In the genomic region with DNA sequence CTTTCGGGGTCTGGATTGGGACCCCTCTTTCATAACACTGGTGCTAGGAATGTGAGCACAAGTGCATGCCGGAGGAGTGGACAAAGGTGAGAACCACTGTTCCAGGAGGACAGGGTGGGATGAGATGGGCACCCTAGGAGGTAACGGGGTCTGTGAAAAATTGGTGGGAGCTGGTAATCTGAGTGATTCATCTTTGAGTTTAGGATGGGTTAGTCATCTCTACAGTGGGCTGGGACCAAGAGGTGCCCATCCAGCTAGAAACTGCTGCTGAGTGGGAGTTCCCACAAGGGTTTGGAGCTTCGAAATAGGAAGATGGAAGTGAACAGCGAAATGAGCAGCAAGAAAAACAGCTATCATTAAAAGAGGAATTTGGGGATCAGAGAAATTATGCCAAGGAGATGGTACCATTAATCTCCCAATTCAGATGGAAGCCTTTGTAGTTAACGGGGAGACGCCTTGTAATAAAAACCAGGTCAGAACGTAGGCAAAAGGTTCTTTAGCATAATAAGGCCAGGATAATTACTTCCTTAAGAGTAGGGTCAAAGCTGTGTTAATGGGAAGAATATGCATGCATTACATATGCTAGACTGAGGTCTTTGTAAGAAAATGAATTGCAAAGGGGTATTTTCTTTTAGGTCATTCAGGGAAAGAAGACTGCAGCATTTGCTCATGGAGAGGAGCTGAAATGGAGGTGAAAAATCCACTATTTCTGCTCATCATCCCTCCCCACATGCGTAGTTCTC, we compare ENCODE assay signal across 15 cellular contexts. TPM values are rescaled to one million over a fixed set of nuclear protein-coding genes. Genes with fewer than 3 reads are reported as not detected.
"Had no signal": no experiment of that assay in that cellular context is flagged by ENCODE, and none has a peak within 500 bp of the region (broad histone marks: within the 10 kb centered on the region; RNA-seq: fewer than 3 reads in every experiment).

No MANE protein-coding gene starts in this region.

- H3K4me3 ChIP-seq: breast epithelium, dorsolateral prefrontal cortex, sigmoid colon, suprapubic skin, upper lobe of left lung had no signal

- H3K27me3 ChIP-seq: breast epithelium, dorsolateral prefrontal cortex, sigmoid colon, suprapubic skin, upper lobe of left lung had no signal

- H3K27ac ChIP-seq: breast epithelium, dorsolateral prefrontal cortex, sigmoid colon, suprapubic skin, upper lobe of left lung had no signal

- H3K4me3 Mint-ChIP-seq: activated CD4-positive, alpha-beta memory T cell treated with anti-CD3 and anti-CD28 coated beads for 36 hours; T-helper 2 cell treated with Interferon-gamma antibody and Interleukin-4, amounts not matched to agents 5 μg/mL and 100 μg/mL, for 36 hours had no signal

- ATAC-seq: esophagus mucosa; stimulated activated naive CD8-positive, alpha-beta T cell treated with anti-CD3 and anti-CD28 coated beads, Interleukin-15, Interleukin-2, amounts not matched to agents 100 U/mL and 50 U/mL, for 24 hours had no signal

- H3K9me3 ChIP-seq: breast epithelium, sigmoid colon, suprapubic skin, upper lobe of left lung had no signal

- H3K36me3 ChIP-seq: breast epithelium, sigmoid colon, suprapubic skin, upper lobe of left lung had no signal

- H3K9me3 Mint-ChIP-seq: activated CD4-positive, alpha-beta memory T cell treated with anti-CD3 and anti-CD28 coated beads for 36 hours; T-helper 2 cell treated with Interferon-gamma antibody and Interleukin-4, amounts not matched to agents 5 μg/mL and 100 μg/mL, for 36 hours had no signal

- H3K27me3 Mint-ChIP-seq: activated CD4-positive, alpha-beta memory T cell treated with anti-CD3 and anti-CD28 coated beads for 36 hours had no signal

- H3K27ac Mint-ChIP-seq: activated CD4-positive, alpha-beta memory T cell treated with anti-CD3 and anti-CD28 coated beads for 36 hours; T-helper 2 cell treated with Interferon-gamma antibody and Interleukin-4, amounts not matched to agents 5 μg/mL and 100 μg/mL, for 36 hours had no signal

- DNase-seq: activated CD4-positive, alpha-beta memory T cell treated with anti-CD3 and anti-CD28 coated beads for 36 hours; activated naive CD4-positive, alpha-beta T cell; aorta; dorsolateral prefrontal cortex; kidney glomerular epithelial cell; sigmoid colon; stimulated activated CD4-positive, alpha-beta T cell treated with anti-CD3 and anti-CD28 coated beads, Interleukin-2, amount 100 ng/mL, for 48 hours; stimulated activated CD8-positive, alpha-beta memory T cell treated with anti-CD3 and anti-CD28 coated beads, Interleukin-4, amount 100 ng/mL, for 48 hours; stimulated activated naive CD8-positive, alpha-beta T cell treated with anti-CD3 and anti-CD28 coated beads, Interleukin-15, Interleukin-2, amounts not matched to agents 100 U/mL and 50 U/mL, for 24 hours; upper lobe of left lung had no signal

- H3K4me1 ChIP-seq: breast epithelium, upper lobe of left lung had no signal

- H3K36me3 Mint-ChIP-seq: activated CD4-positive, alpha-beta memory T cell treated with anti-CD3 and anti-CD28 coated beads for 36 hours had no signal

RNA-seq across cellular contexts. Expression of gene OLFML3, which starts 55.5 kb away (rescaled TPM):
- polyA plus RNA-seq: neural cell had no signal
